10 cellular contexts compared by ENCODE assay signal in the genomic region with DNA sequence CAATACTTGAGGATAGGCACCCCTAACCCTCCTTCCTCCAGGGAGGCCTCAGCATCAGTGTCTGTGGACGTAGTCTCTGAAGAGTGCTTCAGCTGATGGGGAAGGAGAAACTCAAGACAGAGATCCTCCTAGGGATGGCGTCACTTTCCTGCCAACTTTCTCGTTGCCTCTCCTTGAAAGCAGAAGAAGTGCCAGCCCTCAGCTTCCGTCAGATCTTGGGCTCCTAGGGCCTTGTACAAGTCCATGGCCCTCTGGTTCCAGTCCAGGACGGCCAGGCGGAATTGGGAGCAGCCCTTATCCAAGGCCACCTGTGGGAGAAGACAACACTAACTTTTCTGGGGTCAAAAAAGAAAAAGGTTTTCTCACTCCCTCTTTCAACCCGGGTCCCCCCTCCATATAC. TPM values are rescaled to one million over a fixed set of nuclear protein-coding genes. Genes with fewer than 3 reads are reported as not detected.
DNase-seq lines count a peak whose midpoint lies in the region; ATAC-seq lines count a peak whose summit lies in the region.
"Had no signal": no experiment of that assay in that cellular context is flagged by ENCODE, and none has a peak within 500 bp of the region (broad histone marks: within the 10 kb centered on the region; RNA-seq: fewer than 3 reads in every experiment).

No MANE protein-coding gene starts in this region.

- peaks cover 8% of the 10 kb centered on the region; the same call in 1 of the 2 replicates for H3K36me3 ChIP-seq in iPS-20b (ENCODE audit: insufficient read depth, low read depth, low read length)

- peaks cover 6% of the 10 kb centered on the region; the same call in 1 of the 2 replicates for H3K4me1 ChIP-seq in iPS-20b (ENCODE audit: insufficient read depth, low read length)

- H3K27me3 Mint-ChIP-seq in activated CD4-positive, alpha-beta T cell treated with anti-CD3 and anti-CD28 coated beads, Interleukin-2, amount 10 ng/mL, durations not matched to agents 7 days and 5 days = no peaks in the 10 kb centered on the region
- no peaks in the 10 kb centered on the region for H3K27me3 Mint-ChIP-seq in activated T-helper 2 cell treated with anti-CD3 and anti-CD28 coated beads, Interferon-gamma antibody, Interleukin-2, Interleukin-4, amounts not matched to agents 10 μg/mL and 5 μg/mL and 100 μg/mL, durations not matched to agents 14 hours and 24 hours and 36 hours (ENCODE audit: low read depth)

- peak overlapping the region; percentile 91 for H3K4me3 Mint-ChIP-seq in activated CD4-positive, alpha-beta T cell treated with anti-CD3 and anti-CD28 coated beads, Interleukin-2, amount 10 ng/mL, durations not matched to agents 7 days and 5 days
- H3K4me3 Mint-ChIP-seq in activated T-helper 2 cell treated with anti-CD3 and anti-CD28 coated beads, Interferon-gamma antibody, Interleukin-2, Interleukin-4, amounts not matched to agents 10 μg/mL and 5 μg/mL and 100 μg/mL, durations not matched to agents 14 hours and 24 hours and 36 hours (ENCODE audit: low read depth) = peak overlapping the region; percentile 87
- peak overlapping the region; percentile 85 for H3K4me3 Mint-ChIP-seq in stimulated activated effector memory CD8-positive, alpha-beta T cell treated with anti-CD3 and anti-CD28 coated beads, Interleukin-12 subunit alpha, Interleukin-12 subunit beta, amount 100 ng/mL, for 72 hours

- no peak for ATAC-seq in stimulated activated effector memory CD8-positive, alpha-beta T cell treated with anti-CD3 and anti-CD28 coated beads, Interleukin-12 subunit alpha, Interleukin-12 subunit beta, amount 100 ng/mL, for 72 hours
- no peak for ATAC-seq in GM18870 (IDR thresholded peaks at IDR 0.05; ENCODE audit: unreplicated experiment)

- no peak for DNase-seq in activated CD4-positive, alpha-beta T cell treated with anti-CD3 and anti-CD28 coated beads, Interleukin-2, amount 10 ng/mL, durations not matched to agents 7 days and 5 days
- no peak for DNase-seq in activated CD4-positive, alpha-beta T cell treated with anti-CD3 and anti-CD28 coated beads for 1 hour
- no peak for DNase-seq in activated T-helper 2 cell treated with anti-CD3 and anti-CD28 coated beads, Interferon-gamma antibody, Interleukin-2, Interleukin-4, amounts not matched to agents 10 μg/mL and 5 μg/mL and 100 μg/mL, durations not matched to agents 14 hours and 24 hours and 36 hours (ENCODE audit: low spot score)
- no peak for DNase-seq in stimulated activated effector memory CD8-positive, alpha-beta T cell treated with anti-CD3 and anti-CD28 coated beads, Interleukin-12 subunit alpha, Interleukin-12 subunit beta, amount 100 ng/mL, for 72 hours (ENCODE audit: low spot score in 2 of 2)
- DNase-seq in occipital lobe (lab: John Stamatoyannopoulos, UW) (no peak), NCI-H146 treated with DMSO at 0.1 percent for 48 hours (lab: John Stamatoyannopoulos, UW; ENCODE audit: unreplicated experiment) (no peak)

- H3K27me3 ChIP-seq in iPS-20b (ENCODE audit: insufficient read depth, low read length) = no peaks in the 10 kb centered on the region

- H3K9me3 Mint-ChIP-seq in activated CD4-positive, alpha-beta T cell treated with anti-CD3 and anti-CD28 coated beads, Interleukin-2, amount 10 ng/mL, durations not matched to agents 7 days and 5 days = no peaks in the 10 kb centered on the region
- no peaks in the 10 kb centered on the region for H3K9me3 Mint-ChIP-seq in activated T-helper 2 cell treated with anti-CD3 and anti-CD28 coated beads, Interferon-gamma antibody, Interleukin-2, Interleukin-4, amounts not matched to agents 10 μg/mL and 5 μg/mL and 100 μg/mL, durations not matched to agents 14 hours and 24 hours and 36 hours
- no peaks in the 10 kb centered on the region for H3K9me3 Mint-ChIP-seq in stimulated activated effector memory CD8-positive, alpha-beta T cell treated with anti-CD3 and anti-CD28 coated beads, Interleukin-12 subunit alpha, Interleukin-12 subunit beta, amount 100 ng/mL, for 72 hours

- H3K27ac Mint-ChIP-seq in activated CD4-positive, alpha-beta T cell treated with anti-CD3 and anti-CD28 coated beads, Interleukin-2, amount 10 ng/mL, durations not matched to agents 7 days and 5 days = peak overlapping the region; percentile 46
- no peak overlapping the region for H3K27ac Mint-ChIP-seq in activated T-helper 2 cell treated with anti-CD3 and anti-CD28 coated beads, Interferon-gamma antibody, Interleukin-2, Interleukin-4, amounts not matched to agents 10 μg/mL and 5 μg/mL and 100 μg/mL, durations not matched to agents 14 hours and 24 hours and 36 hours
- H3K27ac Mint-ChIP-seq in stimulated activated effector memory CD8-positive, alpha-beta T cell treated with anti-CD3 and anti-CD28 coated beads, Interleukin-12 subunit alpha, Interleukin-12 subunit beta, amount 100 ng/mL, for 72 hours = no peak overlapping the region

- H3K9me3 ChIP-seq in iPS-20b (ENCODE audit: insufficient read depth, low read depth, low read length) = no peaks in the 10 kb centered on the region

- peaks cover 4% of the 10 kb centered on the region for H3K36me3 Mint-ChIP-seq in activated CD4-positive, alpha-beta T cell treated with anti-CD3 and anti-CD28 coated beads, Interleukin-2, amount 10 ng/mL, durations not matched to agents 7 days and 5 days (ENCODE audit: low read depth)
- peaks cover 6% of the 10 kb centered on the region for H3K36me3 Mint-ChIP-seq in activated T-helper 2 cell treated with anti-CD3 and anti-CD28 coated beads, Interferon-gamma antibody, Interleukin-2, Interleukin-4, amounts not matched to agents 10 μg/mL and 5 μg/mL and 100 μg/mL, durations not matched to agents 14 hours and 24 hours and 36 hours (ENCODE audit: low read depth)
- peaks cover 18% of the 10 kb centered on the region for H3K36me3 Mint-ChIP-seq in stimulated activated effector memory CD8-positive, alpha-beta T cell treated with anti-CD3 and anti-CD28 coated beads, Interleukin-12 subunit alpha, Interleukin-12 subunit beta, amount 100 ng/mL, for 72 hours

- CTCF ChIA-PET in activated CD4-positive, alpha-beta T cell treated with anti-CD3 and anti-CD28 coated beads, Interleukin-2, amount 10 ng/mL, durations not matched to agents 7 days and 5 days (lab: Charles Lee) = interaction anchor here (1.3 to 2.4 kb wide), 3 partner anchors 11 to 62 kb away, joined by 3 to 18 read pairs (median 12); partner anchors contain the start of genes FXR2, TP53 and WRAP53

- H3K27ac ChIP-seq in iPS-20b (ENCODE audit: low read length) = no peak overlapping the region
- H3K27ac ChIP-seq: HL-60 had no signal

- intact Hi-C loops in activated T-helper 2 cell treated with anti-CD3 and anti-CD28 coated beads, Interferon-gamma antibody, Interleukin-2, Interleukin-4, amounts not matched to agents 10 μg/mL and 5 μg/mL and 100 μg/mL, durations not matched to agents 14 hours and 24 hours and 36 hours (cut with micrococcal nuclease) = loop anchor here (2.0 kb wide), 1 partner anchor 24 kb away; the partner anchor contains the start of gene ATP1B2

- H3K4me1 Mint-ChIP-seq in activated CD4-positive, alpha-beta T cell treated with anti-CD3 and anti-CD28 coated beads, Interleukin-2, amount 10 ng/mL, durations not matched to agents 7 days and 5 days = peaks cover 14% of the 10 kb centered on the region
- peaks cover 15% of the 10 kb centered on the region for H3K4me1 Mint-ChIP-seq in activated T-helper 2 cell treated with anti-CD3 and anti-CD28 coated beads, Interferon-gamma antibody, Interleukin-2, Interleukin-4, amounts not matched to agents 10 μg/mL and 5 μg/mL and 100 μg/mL, durations not matched to agents 14 hours and 24 hours and 36 hours (ENCODE audit: low read depth)
- peaks cover 12% of the 10 kb centered on the region for H3K4me1 Mint-ChIP-seq in stimulated activated effector memory CD8-positive, alpha-beta T cell treated with anti-CD3 and anti-CD28 coated beads, Interleukin-12 subunit alpha, Interleukin-12 subunit beta, amount 100 ng/mL, for 72 hours

- POLR2A ChIA-PET in activated CD4-positive, alpha-beta T cell treated with anti-CD3 and anti-CD28 coated beads, Interleukin-2, amount 10 ng/mL, durations not matched to agents 7 days and 5 days (lab: Charles Lee) = no interaction called here

- peak overlapping the region; percentile 80; the same call in 1 of the 2 replicates for H3K4me3 ChIP-seq in iPS-20b (ENCODE audit: low read length)

- H3K9ac ChIP-seq in iPS-20b (ENCODE audit: low read depth, low read length) = peak overlapping the region; percentile 96; the same call in 1 of the 2 replicates

RNA-seq across cellular contexts. Expression of gene SAT2, which starts 1.3 kb away (rescaled TPM):
- total RNA-seq in activated CD4-positive, alpha-beta T cell treated with anti-CD3 and anti-CD28 coated beads, Interleukin-2, amount 10 ng/mL, durations not matched to agents 7 days and 5 days = 10 to 100 TPM; 18.5 to 23.6 TPM
- total RNA-seq in activated T-helper 2 cell treated with anti-CD3 and anti-CD28 coated beads, Interferon-gamma antibody, Interleukin-2, Interleukin-4, amounts not matched to agents 10 μg/mL and 5 μg/mL and 100 μg/mL, durations not matched to agents 14 hours and 24 hours and 36 hours = 25.4 and 27.9 TPM in 2 replicates
- 32.8 TPM for total RNA-seq in occipital lobe

RNA-seq across cellular contexts. Expression of gene SHBG, which starts 3.6 kb away (rescaled TPM):
- not detected for total RNA-seq in activated CD4-positive, alpha-beta T cell treated with anti-CD3 and anti-CD28 coated beads, Interleukin-2, amount 10 ng/mL, durations not matched to agents 7 days and 5 days
- total RNA-seq in activated T-helper 2 cell treated with anti-CD3 and anti-CD28 coated beads, Interferon-gamma antibody, Interleukin-2, Interleukin-4, amounts not matched to agents 10 μg/mL and 5 μg/mL and 100 μg/mL, durations not matched to agents 14 hours and 24 hours and 36 hours = 0.46 TPM in 1 of 2 replicates, not detected in the other
- total RNA-seq in occipital lobe = not detected
- total RNA-seq: RPMI7951 had no signal

RNA-seq across cellular contexts. Expression of gene FXR2, which starts 11.6 kb away (rescaled TPM):
- total RNA-seq in activated CD4-positive, alpha-beta T cell treated with anti-CD3 and anti-CD28 coated beads, Interleukin-2, amount 10 ng/mL, durations not matched to agents 7 days and 5 days = 10 to 100 TPM; 27.5 to 28.8 TPM
- total RNA-seq in activated T-helper 2 cell treated with anti-CD3 and anti-CD28 coated beads, Interferon-gamma antibody, Interleukin-2, Interleukin-4, amounts not matched to agents 10 μg/mL and 5 μg/mL and 100 μg/mL, durations not matched to agents 14 hours and 24 hours and 36 hours = 59.0 and 63.1 TPM in 2 replicates
- total RNA-seq in occipital lobe = 51.9 TPM

RNA-seq across cellular contexts. Expression of gene ATP1B2, which starts 24.4 kb away (rescaled TPM):
- under 1 TPM in 1 of 2 experiments, not detected in 1; 0.08 TPM for total RNA-seq in activated CD4-positive, alpha-beta T cell treated with anti-CD3 and anti-CD28 coated beads, Interleukin-2, amount 10 ng/mL, durations not matched to agents 7 days and 5 days
- 0.32 and 0.37 TPM in 2 replicates for total RNA-seq in activated T-helper 2 cell treated with anti-CD3 and anti-CD28 coated beads, Interferon-gamma antibody, Interleukin-2, Interleukin-4, amounts not matched to agents 10 μg/mL and 5 μg/mL and 100 μg/mL, durations not matched to agents 14 hours and 24 hours and 36 hours
- 5.0 TPM for total RNA-seq in occipital lobe
- total RNA-seq: RPMI7951 had no signal

RNA-seq across cellular contexts. Expression of gene SOX15, which starts 36.4 kb away (rescaled TPM):
- total RNA-seq in activated CD4-positive, alpha-beta T cell treated with anti-CD3 and anti-CD28 coated beads, Interleukin-2, amount 10 ng/mL, durations not matched to agents 7 days and 5 days = under 1 TPM; 0.57 to 0.71 TPM
- total RNA-seq in activated T-helper 2 cell treated with anti-CD3 and anti-CD28 coated beads, Interferon-gamma antibody, Interleukin-2, Interleukin-4, amounts not matched to agents 10 μg/mL and 5 μg/mL and 100 μg/mL, durations not matched to agents 14 hours and 24 hours and 36 hours = 0.21 and 0.60 TPM in 2 replicates
- 0.47 TPM for total RNA-seq in occipital lobe
- total RNA-seq: RPMI7951 had no signal
